Comparison of ENCODE assay signal across 23 cellular contexts in genomic region chr3:64801856-64802255, GRCh38.
"Had no signal": no experiment of that assay in that cellular context is flagged by ENCODE, and none has a peak within 500 bp of the region (broad histone marks: within the 10 kb centered on the region; RNA-seq: fewer than 3 reads in every experiment).

No MANE protein-coding gene starts in this region.

- H3K9me3 ChIP-seq: colonic mucosa, heart right ventricle, ovary, right atrium auricular region, suprapubic skin, thyroid gland, upper lobe of left lung, uterus had no signal

- H2AFZ ChIP-seq: neural progenitor cell had no signal

- H3K27ac Mint-ChIP-seq: endodermal cell; natural killer cell treated with Interleukin-12 subunit alpha and Interleukin-12 subunit beta and Interleukin-15 and Interleukin-18, amount 100 ng/mL, for 72 hours; neural progenitor cell; stimulated activated effector memory CD8-positive, alpha-beta T cell treated with anti-CD3 and anti-CD28 coated beads, Interleukin-12 subunit alpha, Interleukin-12 subunit beta, amount 100 ng/mL, for 72 hours had no signal

- H3K4me3 Mint-ChIP-seq: endodermal cell; natural killer cell treated with Interleukin-12 subunit alpha and Interleukin-12 subunit beta and Interleukin-15 and Interleukin-18, amount 100 ng/mL, for 72 hours; neural progenitor cell; stimulated activated effector memory CD8-positive, alpha-beta T cell treated with anti-CD3 and anti-CD28 coated beads, Interleukin-12 subunit alpha, Interleukin-12 subunit beta, amount 100 ng/mL, for 72 hours had no signal

- DNase-seq: colonic mucosa; dermis blood vessel endothelial cell; effector CD4-positive, alpha-beta T cell; endodermal cell; heart right ventricle; islet precursor cell; mammary epithelial cell; midbrain; nucleus accumbens; ovary; stimulated activated CD4-positive, alpha-beta T cell treated with anti-CD3 and anti-CD28 coated beads, Interleukin-4, amount 100 ng/mL, for 1 hour; stimulated activated CD8-positive, alpha-beta memory T cell treated with anti-CD3 and anti-CD28 coated beads, Interleukin-4, amount 100 ng/mL, for 48 hours; stimulated activated naive CD8-positive, alpha-beta T cell treated with anti-CD3 and anti-CD28 coated beads, Interleukin-15, Interleukin-2, amounts not matched to agents 100 U/mL and 50 U/mL, for 24 hours; thyroid gland; upper lobe of left lung; uterus had no signal

- H3K4me2 ChIP-seq: neural progenitor cell had no signal

- H3K27me3 ChIP-seq: colonic mucosa, heart right ventricle, neural progenitor cell, ovary, right atrium auricular region, suprapubic skin, thyroid gland, upper lobe of left lung, uterus had no signal

- H3K36me3 ChIP-seq: colonic mucosa, neural progenitor cell, ovary, right atrium auricular region, thyroid gland, upper lobe of left lung, uterus had no signal

- H3K4me1 Mint-ChIP-seq: stimulated activated effector memory CD8-positive, alpha-beta T cell treated with anti-CD3 and anti-CD28 coated beads, Interleukin-12 subunit alpha, Interleukin-12 subunit beta, amount 100 ng/mL, for 72 hours had no signal

- H3K4me1 ChIP-seq: colonic mucosa, neural progenitor cell, right atrium auricular region, upper lobe of left lung, uterus had no signal

- H3K9me3 Mint-ChIP-seq: endodermal cell, neural progenitor cell had no signal

- H3K36me3 Mint-ChIP-seq: natural killer cell treated with Interleukin-12 subunit alpha and Interleukin-12 subunit beta and Interleukin-15 and Interleukin-18, amount 100 ng/mL, for 72 hours; stimulated activated effector memory CD8-positive, alpha-beta T cell treated with anti-CD3 and anti-CD28 coated beads, Interleukin-12 subunit alpha, Interleukin-12 subunit beta, amount 100 ng/mL, for 72 hours had no signal

- H3K4me3 ChIP-seq: colonic mucosa, heart right ventricle, neural progenitor cell, ovary, right atrium auricular region, suprapubic skin, thyroid gland, upper lobe of left lung, uterus had no signal

- H3K27ac ChIP-seq: colonic mucosa, heart right ventricle, neural progenitor cell, ovary, right atrium auricular region, suprapubic skin, thyroid gland, upper lobe of left lung, uterus had no signal

- H3K9ac ChIP-seq: neural progenitor cell had no signal

- ATAC-seq: esophagus mucosa; heart right ventricle; left lobe of liver; natural killer cell treated with Interleukin-12 subunit alpha and Interleukin-12 subunit beta and Interleukin-15 and Interleukin-18, amount 100 ng/mL, for 72 hours; stimulated activated effector memory CD8-positive, alpha-beta T cell treated with anti-CD3 and anti-CD28 coated beads, Interleukin-12 subunit alpha, Interleukin-12 subunit beta, amount 100 ng/mL, for 72 hours; stimulated activated naive CD8-positive, alpha-beta T cell treated with anti-CD3 and anti-CD28 coated beads, Interleukin-15, Interleukin-2, amounts not matched to agents 100 U/mL and 50 U/mL, for 24 hours had no signal

- H3K27me3 Mint-ChIP-seq: natural killer cell treated with Interleukin-12 subunit alpha and Interleukin-12 subunit beta and Interleukin-15 and Interleukin-18, amount 100 ng/mL, for 72 hours had no signal
